15 cellular contexts compared by ENCODE assay signal in genomic region chr6:66605971-66606370, GRCh38.
A peak's percentile ranks its signal among the peaks of the same experiment; 100 is the strongest.
DNase-seq lines count a peak whose midpoint lies in the region; ATAC-seq and TF ChIP-seq lines count a peak whose summit lies in the region.
"Had no signal": no experiment of that assay in that cellular context is flagged by ENCODE, and none has a peak within 500 bp of the region (broad histone marks: within the 10 kb centered on the region; RNA-seq: fewer than 3 reads in every experiment).

No MANE protein-coding gene starts in this region.

- no peak for ATAC-seq in HG02840 (IDR thresholded peaks at IDR 0.05; ENCODE audit: low FRiP score, unreplicated experiment)
- ATAC-seq: HCT116 had no signal

- in situ Hi-C loops in astrocyte of the spinal cord (cut with HindIII; ENCODE audit: low sequenced_read_pairs), result no loop called here

- no peak for TF ChIP-seq CTCF in astrocyte of the spinal cord (IDR thresholded peaks at IDR 0.05; ENCODE audit: low read depth, low read length)

- H3K4me3 ChIP-seq in astrocyte of the spinal cord (ENCODE audit: low read depth, low read length), result no peak overlapping the region
- H3K4me3 ChIP-seq: SJSA1 had no signal

- DNase-seq in HCEC 1CT, result peak; percentile 60
- peak; percentile 40 for DNase-seq in OCI-M1 (lab: John Stamatoyannopoulos, UW)
- peak; percentile 36 for DNase-seq in astrocyte of the spinal cord (ENCODE audit: low read depth, low spot score)
- no peak for DNase-seq in NCI-H1092 treated with DMSO at 0.1 percent for 48 hours (lab: John Stamatoyannopoulos, UW)
- no peak for DNase-seq in posterior cingulate gyrus
- no peak for DNase-seq in DMS79 (lab: John Stamatoyannopoulos, UW)
- DNase-seq: ACHN, AML-193, GDM1, NCI-H1436, NCI-H1930, NCI-H526 had no signal

- intact Hi-C loops in posterior cingulate gyrus (cut with DNase I), result no loop called here

Comparison
In these comparisons a context has a peak if more than half of its experiments do, and no peak if none do; other contexts are left out.
1. DNase-seq: peak in HCEC 1CT (single experiment), OCI-M1 (single experiment) and astrocyte of the spinal cord (single experiment); none in NCI-H1092 treated with DMSO at 0.1 percent for 48 hours (single experiment), posterior cingulate gyrus (0 of 10) and DMS79 (single experiment).